In the genomic region with DNA sequence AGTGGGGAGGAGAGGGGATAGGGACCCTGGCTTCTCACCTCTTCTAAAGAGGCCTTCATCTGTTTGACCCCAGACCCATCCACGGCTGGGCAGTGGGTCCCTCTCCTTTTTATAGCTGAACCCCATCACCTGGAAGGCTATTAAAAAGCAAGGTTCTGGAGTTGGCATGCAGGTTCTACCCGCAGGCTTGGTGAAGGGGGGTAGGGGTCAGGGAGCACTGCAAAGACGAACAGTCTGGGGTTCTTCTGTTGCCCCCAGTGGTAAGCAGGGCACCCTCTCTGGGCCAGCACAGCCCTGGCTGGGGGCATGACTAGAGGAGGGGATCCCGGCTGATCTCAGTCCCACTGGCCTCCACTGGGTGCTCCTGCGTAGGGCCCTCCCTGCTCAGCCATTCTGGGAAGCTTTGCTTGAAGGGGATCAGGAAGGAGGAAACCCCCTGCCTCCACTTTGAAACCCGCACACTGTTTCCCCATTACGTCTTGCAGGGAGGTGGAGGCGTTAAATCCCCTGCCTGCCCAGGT, we compare ENCODE assay signal across 1 cellular context.
TF ChIP-seq lines count a peak whose summit lies in the region.

No MANE protein-coding gene starts in this region.

TF ChIP-seq in K562, 482 proteins besides CTCF, POLR2A, EP300 and RAD21 (continued from another document):
- TF ChIP-seq ZC3H4 (CRISPR knock-in tag; IDR thresholded peaks at IDR 0.05; ENCODE audit: borderline replicate concordance) (0 out of 2 replicates have a peak, but pooled peaks have one; percentile 38), SNRNP70 (optimal IDR thresholded peaks at IDR 0.05; ENCODE audit: low read depth, low read length) (peak; percentile 52), DMBX1 (CRISPR knock-in tag; IDR thresholded peaks at IDR 0.05; ENCODE audit: borderline replicate concordance) (peak; percentile 57), KAT7 (CRISPR knock-in tag; IDR thresholded peaks at IDR 0.05; ENCODE audit: borderline replicate concordance) (no peak), ATF7 (IDR thresholded peaks at IDR 0.05) (peak; percentile 23; the same call in 1 of the 2 replicates), SMARCC2 (IDR thresholded peaks at IDR 0.05; ENCODE audit: low read depth) (peak; percentile 6; the same call in 1 of the 2 replicates)
